Comparison of ENCODE assay signal across 8 cellular contexts in the genomic region with DNA sequence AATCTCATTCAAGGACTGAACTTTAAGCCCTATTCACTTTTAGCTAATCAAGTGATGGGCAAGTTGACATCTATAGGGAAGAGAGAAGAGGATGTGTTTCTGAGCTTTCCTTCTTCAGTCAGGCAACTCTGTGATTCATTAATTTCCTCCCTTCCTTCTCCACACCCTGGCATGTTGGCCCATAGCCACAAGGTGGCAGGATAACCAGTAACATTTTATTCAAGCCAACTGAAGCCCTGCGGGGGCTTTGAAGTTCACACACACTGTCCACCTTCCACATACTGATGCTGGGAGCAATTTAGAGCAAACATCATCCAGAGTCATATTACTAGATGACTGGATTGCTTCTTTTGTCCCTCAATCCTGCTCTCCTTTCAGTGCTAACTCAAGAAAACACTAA.
DNase-seq lines count a peak whose midpoint lies in the region; ATAC-seq lines count a peak whose summit lies in the region.
"Not testable (repeated sequence)": the region's sequence is repeated elsewhere in the genome, so short reads cannot be mapped to it uniquely, and the experiment has no call there.

No MANE protein-coding gene starts in this region.

- peak; percentile 75 for ATAC-seq in GM18502 (IDR thresholded peaks at IDR 0.05; ENCODE audit: poor library complexity, unreplicated experiment)
- peak; percentile 80 for ATAC-seq in GM19397 (IDR thresholded peaks at IDR 0.05; ENCODE audit: unreplicated experiment)
- ATAC-seq in GM21786 (IDR thresholded peaks at IDR 0.05; ENCODE audit: unreplicated experiment): peak; percentile 60
- peak; percentile 75 for ATAC-seq in HG02938 (IDR thresholded peaks at IDR 0.05; ENCODE audit: unreplicated experiment)
- ATAC-seq in HG03378 (IDR thresholded peaks at IDR 0.05; ENCODE audit: unreplicated experiment): peak; percentile 70
- ATAC-seq in T-cell (replicated peaks in 1 of 4): peak in 3 of 4 experiments; percentile 50 to 71 (median 52)
- peak; percentile 68 for ATAC-seq in activated naive CD8-positive, alpha-beta T cell treated with anti-CD3 and anti-CD28 coated beads, Interleukin-2, amount 10 ng/mL, durations not matched to agents 7 days and 5 days (ENCODE audit: low read depth)
- ATAC-seq in stimulated activated naive B cell treated with anti-CD40 and anti-IgM and Interleukin-4, amounts not matched to agents 10 μg/mL and 1 μg/mL and 100 μg/mL, for 72 hours (replicated peaks): peak; percentile 29 to 65

- not testable (repeated sequence) for DNase-seq in T-cell; activated naive CD8-positive, alpha-beta T cell treated with anti-CD3 and anti-CD28 coated beads, Interleukin-2, amount 10 ng/mL, durations not matched to agents 7 days and 5 days; stimulated activated naive B cell treated with anti-CD40 and anti-IgM and Interleukin-4, amounts not matched to agents 10 μg/mL and 1 μg/mL and 100 μg/mL, for 72 hours

- H3K9me3 Mint-ChIP-seq in T-cell; activated naive CD8-positive, alpha-beta T cell treated with anti-CD3 and anti-CD28 coated beads, Interleukin-2, amount 10 ng/mL, durations not matched to agents 7 days and 5 days; stimulated activated naive B cell treated with anti-CD40 and anti-IgM and Interleukin-4, amounts not matched to agents 10 μg/mL and 1 μg/mL and 100 μg/mL, for 72 hours: not testable (repeated sequence)

- H3K27ac Mint-ChIP-seq in T-cell; activated naive CD8-positive, alpha-beta T cell treated with anti-CD3 and anti-CD28 coated beads, Interleukin-2, amount 10 ng/mL, durations not matched to agents 7 days and 5 days; stimulated activated naive B cell treated with anti-CD40 and anti-IgM and Interleukin-4, amounts not matched to agents 10 μg/mL and 1 μg/mL and 100 μg/mL, for 72 hours: not testable (repeated sequence)

- POLR2A ChIA-PET in T-cell (lab: Charles Lee); activated naive CD8-positive, alpha-beta T cell treated with anti-CD3 and anti-CD28 coated beads, Interleukin-2, amount 10 ng/mL, durations not matched to agents 7 days and 5 days (lab: Charles Lee): not testable (repeated sequence)

- H3K27me3 Mint-ChIP-seq in T-cell; activated naive CD8-positive, alpha-beta T cell treated with anti-CD3 and anti-CD28 coated beads, Interleukin-2, amount 10 ng/mL, durations not matched to agents 7 days and 5 days; stimulated activated naive B cell treated with anti-CD40 and anti-IgM and Interleukin-4, amounts not matched to agents 10 μg/mL and 1 μg/mL and 100 μg/mL, for 72 hours: not testable (repeated sequence)

- CTCF ChIA-PET in T-cell (lab: Charles Lee): not testable (repeated sequence)

- not testable (repeated sequence) for H3K36me3 Mint-ChIP-seq in T-cell; activated naive CD8-positive, alpha-beta T cell treated with anti-CD3 and anti-CD28 coated beads, Interleukin-2, amount 10 ng/mL, durations not matched to agents 7 days and 5 days; stimulated activated naive B cell treated with anti-CD40 and anti-IgM and Interleukin-4, amounts not matched to agents 10 μg/mL and 1 μg/mL and 100 μg/mL, for 72 hours

- not testable (repeated sequence) for H3K4me1 Mint-ChIP-seq in T-cell; activated naive CD8-positive, alpha-beta T cell treated with anti-CD3 and anti-CD28 coated beads, Interleukin-2, amount 10 ng/mL, durations not matched to agents 7 days and 5 days; stimulated activated naive B cell treated with anti-CD40 and anti-IgM and Interleukin-4, amounts not matched to agents 10 μg/mL and 1 μg/mL and 100 μg/mL, for 72 hours

- H3K4me3 Mint-ChIP-seq in T-cell; activated naive CD8-positive, alpha-beta T cell treated with anti-CD3 and anti-CD28 coated beads, Interleukin-2, amount 10 ng/mL, durations not matched to agents 7 days and 5 days; stimulated activated naive B cell treated with anti-CD40 and anti-IgM and Interleukin-4, amounts not matched to agents 10 μg/mL and 1 μg/mL and 100 μg/mL, for 72 hours: not testable (repeated sequence)
